ENCODE assay signal across 9 cellular contexts in genomic region chr3:188362405-188362831, GRCh38.
DNase-seq lines count a peak whose midpoint lies in the region; ATAC-seq and TF ChIP-seq lines count a peak whose summit lies in the region.
"Had no signal": no experiment of that assay in that cellular context is flagged by ENCODE, and none has a peak within 500 bp of the region (broad histone marks: within the 10 kb centered on the region; RNA-seq: fewer than 3 reads in every experiment).

No MANE protein-coding gene starts in this region.

- no peak overlapping the region for H3K4me3 ChIP-seq in BLaER1 treated with 17β-estradiol and CSF1 and Interleukin-3, amounts not matched to agents 10 nM and 100 nM
- H3K4me3 ChIP-seq in mammary epithelial cell (replicated peaks in 1 of 3; ENCODE audit: insufficient read depth in 1 of 3, low read depth in 2 of 3, low read length in 3 of 3), result no peak overlapping the region
- no peak overlapping the region for H3K4me3 ChIP-seq in naive thymus-derived CD4-positive, alpha-beta T cell (ENCODE audit: low read length)
- H3K4me3 ChIP-seq: lower lobe of right lung had no signal

- ATAC-seq in naive thymus-derived CD4-positive, alpha-beta T cell, result peak; percentile 33
- ATAC-seq in HG03108 (IDR thresholded peaks at IDR 0.05; ENCODE audit: unreplicated experiment) (no peak), GM19324 (IDR thresholded peaks at IDR 0.05; ENCODE audit: low FRiP score, unreplicated experiment) (no peak)

- peak overlapping the region in 8 of 10 donors; percentile 1 to 71 (median 56) for H3K4me3 Mint-ChIP-seq in naive thymus-derived CD4-positive, alpha-beta T cell

- no TSS peak for BruUV-seq in mammary epithelial cell (replicated peaks; lab: Mats Ljungman, UMichigan)

- peaks cover 0 to 17% (median 5%) of the 10 kb centered on the region in 5 donors for H3K36me3 Mint-ChIP-seq in naive thymus-derived CD4-positive, alpha-beta T cell

- DNase-seq in LHCN-M2 (ENCODE audit: low read depth) (peak; percentile 81), mammary epithelial cell (peak; percentile 72), 8988T (no peak), DMS79 treated with DMSO at 0.1 percent for 48 hours (lab: John Stamatoyannopoulos, UW) (no peak)
- DNase-seq in naive thymus-derived CD4-positive, alpha-beta T cell, result no peak
- DNase-seq: lower lobe of right lung had no signal

- peaks cover 13% of the 10 kb centered on the region for H3K79me2 ChIP-seq in mammary epithelial cell (ENCODE audit: insufficient read depth, low read length)

- no peak overlapping the region; a peak in 1 of 22 replicates for H3K9ac ChIP-seq in BLaER1 treated with 17β-estradiol and CSF1 and Interleukin-3, amounts not matched to agents 10 nM and 100 nM
- H3K9ac ChIP-seq in mammary epithelial cell (ENCODE audit: insufficient read depth, low read length), result no peak overlapping the region

- intact Hi-C loops in mammary epithelial cell (cut with micrococcal nuclease), result no loop called here
- intact Hi-C loops in naive thymus-derived CD4-positive, alpha-beta T cell (cut with micrococcal nuclease), result no loop called here

- H2AFZ ChIP-seq in mammary epithelial cell (ENCODE audit: low read depth, low read length), result no peak overlapping the region

- dilution Hi-C loops in mammary epithelial cell (cut with HindIII; ENCODE audit: low sequenced_read_pairs), result no loop called here

- peak overlapping the region; percentile 37 to 64 (median 57) for H3K4me2 ChIP-seq in BLaER1 treated with 17β-estradiol and CSF1 and Interleukin-3, amounts not matched to agents 10 nM and 100 nM
- H3K4me2 ChIP-seq in mammary epithelial cell (ENCODE audit: insufficient read depth, low read depth, low read length), result no peak overlapping the region

- peaks cover 0 to 4% (median 0%) of the 10 kb centered on the region in 11 experiments; a peak in 1 of 22 replicates for H3K9me3 ChIP-seq in BLaER1 treated with 17β-estradiol and CSF1 and Interleukin-3, amounts not matched to agents 10 nM and 100 nM (replicated peaks in 1 of 11)
- no peaks in the 10 kb centered on the region for H3K9me3 ChIP-seq in mammary epithelial cell (replicated peaks; ENCODE audit: insufficient read depth, low read length)
- H3K9me3 ChIP-seq in naive thymus-derived CD4-positive, alpha-beta T cell (ENCODE audit: control insufficient read depth in 2 of 3, low read length in 3 of 3), result no peaks in the 10 kb centered on the region
- H3K9me3 ChIP-seq: lower lobe of right lung had no signal

- peaks cover 30 to 63% (median 39%) of the 10 kb centered on the region in 10 experiments for H3K4me1 ChIP-seq in BLaER1 treated with 17β-estradiol and CSF1 and Interleukin-3, amounts not matched to agents 10 nM and 100 nM
- H3K4me1 ChIP-seq in mammary epithelial cell (ENCODE audit: insufficient read depth, low read length), result no peaks in the 10 kb centered on the region
- peaks cover 31 to 32% of the 10 kb centered on the region in 2 donors for H3K4me1 ChIP-seq in naive thymus-derived CD4-positive, alpha-beta T cell (ENCODE audit: control insufficient read depth in 2 of 2, insufficient read depth in 2 of 2, low read length in 2 of 2)

- H3K27ac Mint-ChIP-seq in naive thymus-derived CD4-positive, alpha-beta T cell, result peak overlapping the region in 4 of 9 donors; percentile 63 to 83 (median 64)

- POLR2A ChIA-PET in naive thymus-derived CD4-positive, alpha-beta T cell (lab: Charles Lee), result interaction anchor here (1.0 kb wide), 1 partner anchor 209 kb away, joined by 3 read pairs; no protein-coding TSS in a partner anchor

- TF ChIP-seq CTCF in mammary epithelial cell (conservative IDR thresholded peaks at IDR 0.05 in 1 of 2, IDR thresholded peaks at IDR 0.05 in 1 of 2; ENCODE audit: extremely low read depth in 1 of 2, insufficient read depth in 1 of 2, low read depth in 1 of 2, low read length in 2 of 2), result peak in 1 of 2 donors; percentile 13

- CTCF ChIA-PET in mammary epithelial cell (lab: Charles Lee; ENCODE audit: low non-redundant PET), result no interaction called here
- CTCF ChIA-PET in naive thymus-derived CD4-positive, alpha-beta T cell (lab: Charles Lee), result interaction anchor here (1.3 kb wide), 1 partner anchor 622 kb away, joined by 3 read pairs; no protein-coding TSS in a partner anchor

- peaks cover 31 to 69% (median 47%) of the 10 kb centered on the region in 7 donors for H3K4me1 Mint-ChIP-seq in naive thymus-derived CD4-positive, alpha-beta T cell

- peaks cover 0 to 12% (median 0%) of the 10 kb centered on the region in 11 experiments; a peak in 3 of 22 replicates for H3K36me3 ChIP-seq in BLaER1 treated with 17β-estradiol and CSF1 and Interleukin-3, amounts not matched to agents 10 nM and 100 nM
- H3K36me3 ChIP-seq in mammary epithelial cell (ENCODE audit: insufficient read depth, low read length), result no peaks in the 10 kb centered on the region
- H3K36me3 ChIP-seq in naive thymus-derived CD4-positive, alpha-beta T cell (ENCODE audit: control insufficient read depth in 2 of 3, insufficient read depth in 3 of 3, low read length in 3 of 3), result no peaks in the 10 kb centered on the region
- H3K36me3 ChIP-seq: lower lobe of right lung had no signal

- WGBS in mammary epithelial cell (ENCODE audit: low coverage, missing lambda C conversion rate), result 71% methylated on average over 10 of the region's 10 CpGs

- peaks cover 0 to 2% (median 0%) of the 10 kb centered on the region in 5 donors for H3K27me3 Mint-ChIP-seq in naive thymus-derived CD4-positive, alpha-beta T cell

- peaks cover 0 to 8% (median 0%) of the 10 kb centered on the region in 11 experiments; a peak in 1 of 22 replicates for H4K20me1 ChIP-seq in BLaER1 treated with 17β-estradiol and CSF1 and Interleukin-3, amounts not matched to agents 10 nM and 100 nM
- no peaks in the 10 kb centered on the region for H4K20me1 ChIP-seq in mammary epithelial cell (ENCODE audit: insufficient read depth, low read length)

- no peaks in the 10 kb centered on the region for H3K27me3 ChIP-seq in BLaER1 treated with 17β-estradiol and CSF1 and Interleukin-3, amounts not matched to agents 10 nM and 100 nM
- no peaks in the 10 kb centered on the region for H3K27me3 ChIP-seq in mammary epithelial cell (ENCODE audit: insufficient read depth, low read length)
- H3K27me3 ChIP-seq in naive thymus-derived CD4-positive, alpha-beta T cell (ENCODE audit: control insufficient read depth in 2 of 2, insufficient read depth in 2 of 2, low read length in 2 of 2), result no peaks in the 10 kb centered on the region

- in situ Hi-C loops in mammary epithelial cell (cut with MboI; ENCODE audit: low sequenced_read_pairs in 2 of 2), result no loop called here

- peak overlapping the region in 6 of 11 experiments; percentile 13 to 55 (median 32); a peak in 7 of 22 replicates for H3K27ac ChIP-seq in BLaER1 treated with 17β-estradiol and CSF1 and Interleukin-3, amounts not matched to agents 10 nM and 100 nM
- no peak overlapping the region for H3K27ac ChIP-seq in mammary epithelial cell (ENCODE audit: insufficient read depth, low read depth, low read length)
- no peak overlapping the region for H3K27ac ChIP-seq in naive thymus-derived CD4-positive, alpha-beta T cell (ENCODE audit: low read depth, low read length)
- H3K27ac ChIP-seq: lower lobe of right lung had no signal

- H3K9me3 Mint-ChIP-seq in naive thymus-derived CD4-positive, alpha-beta T cell, result no peaks in the 10 kb centered on the region

Comparison
In these comparisons a context has a peak if more than half of its experiments do, and no peak if none do; other contexts are left out.
1. H3K27ac ChIP-seq: peak in BLaER1 treated with 17β-estradiol and CSF1 and Interleukin-3, amounts not matched to agents 10 nM and 100 nM (6 of 11); none in mammary epithelial cell (single experiment) and naive thymus-derived CD4-positive, alpha-beta T cell (single experiment).
2. DNase-seq: peak in LHCN-M2 (single experiment) and mammary epithelial cell (single experiment); none in naive thymus-derived CD4-positive, alpha-beta T cell (0 of 9), 8988T (single experiment) and DMS79 treated with DMSO at 0.1 percent for 48 hours (single experiment).